Comparison of ENCODE assay signal across 3 cellular contexts in genomic region chr21:46191686-46192575, GRCh38.
TF ChIP-seq lines count a peak whose summit lies in the region.

No MANE protein-coding gene starts in this region.

TF ChIP-seq in SK-N-SH, 30 proteins besides CTCF, POLR2A, EP300 and RAD21 (continues in another document):
- TF ChIP-seq MXI1 (IDR thresholded peaks at IDR 0.05; ENCODE audit: low read depth, low read length): no peak
- TF ChIP-seq JUND (IDR thresholded peaks at IDR 0.05): no peak
- no peak for TF ChIP-seq USF2 (IDR thresholded peaks at IDR 0.05; ENCODE audit: borderline replicate concordance, low read depth, low read length)
- no peak for TF ChIP-seq TEAD4 (IDR thresholded peaks at IDR 0.05; ENCODE audit: borderline replicate concordance, insufficient read depth)
- no peak for TF ChIP-seq ZBTB33 (IDR thresholded peaks at IDR 0.05; ENCODE audit: borderline replicate concordance, low read depth)
- TF ChIP-seq POLR2AphosphoS5 (IDR thresholded peaks at IDR 0.05; ENCODE audit: low read depth, low read length): no peak
- no peak for TF ChIP-seq PBX3 (IDR thresholded peaks at IDR 0.05)
- no peak for TF ChIP-seq IRF3 (IDR thresholded peaks at IDR 0.05; ENCODE audit: low read depth, low read length)
- TF ChIP-seq FOSL2 (IDR thresholded peaks at IDR 0.05; ENCODE audit: borderline replicate concordance, low read depth): no peak
- no peak for TF ChIP-seq RCOR1 (IDR thresholded peaks at IDR 0.05; ENCODE audit: low read length)
- TF ChIP-seq NRF1 (IDR thresholded peaks at IDR 0.05; ENCODE audit: low read depth, low read length): no peak
- TF ChIP-seq GABPA (IDR thresholded peaks at IDR 0.05; ENCODE audit: low read depth): no peak
- TF ChIP-seq TAF1 (IDR thresholded peaks at IDR 0.05; ENCODE audit: borderline replicate concordance, low read depth, low read length): no peak
- TF ChIP-seq YY1 (IDR thresholded peaks at IDR 0.05; ENCODE audit: low read depth): no peak
- TF ChIP-seq USF1 (IDR thresholded peaks at IDR 0.05; ENCODE audit: borderline replicate concordance, low read depth): no peak

TF ChIP-seq in SK-N-SH treated with all-trans-retinoic acid at 6 μM for 48 hours, 23 proteins besides CTCF, POLR2A, EP300 and RAD21:
- TF ChIP-seq SNAI2 (CRISPR knock-in tag; IDR thresholded peaks at IDR 0.05) (no peak), TCF4 (CRISPR knock-in tag; IDR thresholded peaks at IDR 0.05; ENCODE audit: borderline replicate concordance) (no peak), CREB5 (CRISPR knock-in tag; IDR thresholded peaks at IDR 0.05; ENCODE audit: low read depth) (no peak), TOX (CRISPR knock-in tag; IDR thresholded peaks at IDR 0.05; ENCODE audit: borderline replicate concordance) (no peak), ZNF8 (CRISPR knock-in tag; IDR thresholded peaks at IDR 0.05) (no peak), PATZ1 (CRISPR knock-in tag; IDR thresholded peaks at IDR 0.05; ENCODE audit: borderline replicate concordance) (no peak), ZNF565 (CRISPR knock-in tag; conservative IDR thresholded peaks at IDR 0.05; ENCODE audit: low read depth) (no peak), BACH2 (CRISPR knock-in tag; IDR thresholded peaks at IDR 0.05; ENCODE audit: borderline replicate concordance) (no peak), ZNF70 (CRISPR knock-in tag; IDR thresholded peaks at IDR 0.05) (no peak), ZC3H10 (CRISPR knock-in tag; IDR thresholded peaks at IDR 0.05) (no peak), ESRRG (CRISPR knock-in tag; IDR thresholded peaks at IDR 0.05) (no peak), ZFP3 (CRISPR knock-in tag; IDR thresholded peaks at IDR 0.05) (no peak), ARNTL (CRISPR knock-in tag; IDR thresholded peaks at IDR 0.05; ENCODE audit: borderline replicate concordance, low read depth) (no peak)
TF ChIP-seq in SK-N-SH treated with all-trans-retinoic acid at 6 μM for 48 hours: peak in this region for 0.

TF ChIP-seq in K562, 482 proteins besides CTCF, POLR2A, EP300 and RAD21:
- TF ChIP-seq SMARCA4 (IDR thresholded peaks at IDR 0.05): no peak
- no peak for TF ChIP-seq CREB3L1 (IDR thresholded peaks at IDR 0.05; ENCODE audit: borderline replicate concordance, low read depth)
- no peak for TF ChIP-seq SLC30A9 (CRISPR knock-in tag; IDR thresholded peaks at IDR 0.05)
- no peak for TF ChIP-seq NEUROD1 (IDR thresholded peaks at IDR 0.05; ENCODE audit: borderline replicate concordance, low read depth, low read length, partially characterized antibody)
- no peak for TF ChIP-seq ZNF133 (CRISPR knock-in tag; IDR thresholded peaks at IDR 0.05)
- TF ChIP-seq MBD2 (IDR thresholded peaks at IDR 0.05; ENCODE audit: borderline replicate concordance, low read depth): no peak
- no peak for TF ChIP-seq ZNF644 (tag; IDR thresholded peaks at IDR 0.05; ENCODE audit: low read depth)
- peak; percentile 68 for TF ChIP-seq POLR2G (IDR thresholded peaks at IDR 0.05; ENCODE audit: low read depth, low read length)
- TF ChIP-seq SRSF7 (optimal IDR thresholded peaks at IDR 0.05; ENCODE audit: low read depth, low read length): no peak
- no peak for TF ChIP-seq SP2 (IDR thresholded peaks at IDR 0.05; ENCODE audit: extremely low read depth, low read depth, low read length, poor library complexity, severe bottlenecking)
- TF ChIP-seq OTX1 (CRISPR knock-in tag; IDR thresholded peaks at IDR 0.05): no peak
- TF ChIP-seq TBL1XR1 (IDR thresholded peaks at IDR 0.05; ENCODE audit: low read length in 2 of 2): no peak
- no peak for TF ChIP-seq EGR1 (conservative IDR thresholded peaks at IDR 0.05)
- TF ChIP-seq PBX2 (CRISPR knock-in tag; IDR thresholded peaks at IDR 0.05; ENCODE audit: low read depth): no peak
- no peak for TF ChIP-seq PBX2 (tag; conservative IDR thresholded peaks at IDR 0.05; ENCODE audit: low read depth)
- TF ChIP-seq RBM22 (IDR thresholded peaks at IDR 0.05; ENCODE audit: low read depth, low read length, poor library complexity, severe bottlenecking): peak; percentile 20
